Comparison of ENCODE assay signal across 19 cellular contexts in the genomic region with DNA sequence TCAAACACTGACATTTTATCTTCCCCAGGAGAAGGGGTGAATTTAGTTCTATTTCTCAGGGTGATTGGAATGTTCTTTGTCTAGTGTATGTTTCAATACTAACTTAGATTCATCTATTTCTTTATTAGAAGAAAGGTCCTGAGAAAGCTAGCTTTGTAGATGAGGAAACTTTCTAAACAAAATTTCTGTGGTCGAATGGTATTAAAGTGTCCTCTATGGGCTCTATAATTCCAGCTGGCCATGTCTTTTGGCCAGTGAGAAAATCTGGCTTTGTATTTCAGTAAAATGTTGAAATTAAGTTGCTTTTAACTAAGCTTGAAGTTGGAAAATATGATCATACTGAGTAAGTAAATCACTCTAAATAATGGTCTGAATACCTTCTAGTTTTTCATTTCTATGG.
DNase-seq lines count a peak whose midpoint lies in the region; ATAC-seq and TF ChIP-seq lines count a peak whose summit lies in the region.
"Had no signal": no experiment of that assay in that cellular context is flagged by ENCODE, and none has a peak within 500 bp of the region (broad histone marks: within the 10 kb centered on the region; RNA-seq: fewer than 3 reads in every experiment).

No MANE protein-coding gene starts in this region.

- peak overlapping the region; percentile 24; the same call in 1 of the 2 replicates for H4K91ac ChIP-seq in IMR-90 (ENCODE audit: insufficient read depth, low read depth, low read length)

- H3K27ac ChIP-seq in ACC112 (ENCODE audit: low read depth, low read length) (no peak overlapping the region), IMR-90 (ENCODE audit: insufficient read depth, low read length) (no peak overlapping the region)
- H3K27ac ChIP-seq: A549; BLaER1 treated with 17β-estradiol and CSF1 and Interleukin-3, amounts not matched to agents 10 nM and 100 nM had no signal

- in situ Hi-C loops in IMR-90 (cut with MboI; ENCODE audit: low sequenced_read_pairs) = no loop called here

- CTCF ChIA-PET in IMR-90 (lab: Yijun Ruan, JAX) = interaction anchor here (0.6 to 1.1 kb wide), 2 partner anchors 20 to 286 kb away, joined by 3 to 4 read pairs; no protein-coding TSS in a partner anchor

- H3K56ac ChIP-seq in IMR-90 (ENCODE audit: extremely low read depth, insufficient read depth, low read length) = no peak overlapping the region

- no peaks in the 10 kb centered on the region for H3K9me1 ChIP-seq in IMR-90 (ENCODE audit: insufficient read depth, low read length)

- H3K4me3 Mint-ChIP-seq in stimulated activated naive B cell treated with anti-CD40 and anti-IgM and Interleukin-4, amounts not matched to agents 10 μg/mL and 1 μg/mL and 100 μg/mL, for 72 hours = no peak overlapping the region
- H3K4me3 Mint-ChIP-seq: CD14-positive monocyte; CD4-positive, alpha-beta T cell; CD8-positive, alpha-beta memory T cell; GM23338; H9 had no signal

- H3K9ac ChIP-seq in IMR-90 (ENCODE audit: low read depth, low read length) = no peak overlapping the region
- H3K9ac ChIP-seq: BLaER1 treated with 17β-estradiol and CSF1 and Interleukin-3, amounts not matched to agents 10 nM and 100 nM had no signal

- no peak overlapping the region for H2AK9ac ChIP-seq in IMR-90 (replicated peaks; ENCODE audit: low read depth, low read length, poor library complexity)

- H3K18ac ChIP-seq in IMR-90 (ENCODE audit: low read depth, low read length) = peak overlapping the region; percentile 68; the same call in 1 of the 2 replicates

- H3K27ac Mint-ChIP-seq in stimulated activated naive B cell treated with anti-CD40 and anti-IgM and Interleukin-4, amounts not matched to agents 10 μg/mL and 1 μg/mL and 100 μg/mL, for 72 hours = no peak overlapping the region
- H3K27ac Mint-ChIP-seq: CD14-positive monocyte; CD4-positive, alpha-beta T cell; CD8-positive, alpha-beta memory T cell; GM23338; H9 had no signal

- intact Hi-C loops in IMR-90 (cut with micrococcal nuclease) = no loop called here

- no peaks in the 10 kb centered on the region for H3K79me1 ChIP-seq in IMR-90 (ENCODE audit: low read depth in 1 of 2, low read length in 2 of 2)

- H2AK5ac ChIP-seq in IMR-90 (ENCODE audit: low read depth, low read length) = 0 out of 2 replicates have a peak overlapping the region, but pooled peaks have one; percentile 6

- TF ChIP-seq CTCF in IMR-90 (conservative IDR thresholded peaks at IDR 0.05; ENCODE audit: low read depth, low read length) = no peak

- DNase-seq in IMR-90 (no peak), fibroblast of peridontal ligament (ENCODE audit: extremely low read depth) (peak; percentile 75), EL (no peak)
- no peak for DNase-seq in stimulated activated naive B cell treated with anti-CD40 and anti-IgM and Interleukin-4, amounts not matched to agents 10 μg/mL and 1 μg/mL and 100 μg/mL, for 72 hours
- DNase-seq: 8988T; AML-193; BE2C; CD4-positive, alpha-beta T cell; CD8-positive, alpha-beta memory T cell; DMS 273 treated with DMSO at 0.1 percent for 48 hours; DMS79; GF-D8; H9 had no signal

- TF ChIP-seq POLR2A in IMR-90 (IDR thresholded peaks at IDR 0.05; ENCODE audit: low read depth, low read length) = no peak

- 0 out of 2 replicates have a peak overlapping the region, but pooled peaks have one; percentile 30 for H2BK20ac ChIP-seq in IMR-90 (ENCODE audit: low read depth, low read length)

- no peaks in the 10 kb centered on the region for H4K20me1 ChIP-seq in IMR-90 (ENCODE audit: insufficient read depth, low read length)
- H4K20me1 ChIP-seq: BLaER1 treated with 17β-estradiol and CSF1 and Interleukin-3, amounts not matched to agents 10 nM and 100 nM had no signal

- dilution Hi-C loops in IMR-90 (cut with HindIII; ENCODE audit: low sequenced_read_pairs, unreplicated experiment) = no loop called here

- H3K4ac ChIP-seq in IMR-90 (ENCODE audit: low read depth, low read length) = peak overlapping the region; percentile 37; the same call in 1 of the 2 replicates

- H3K79me2 ChIP-seq in ACC112 (ENCODE audit: control insufficient read depth, insufficient read depth, low read length, unreplicated experiment) = no peaks in the 10 kb centered on the region

- no TSS peak for BruUV-seq in IMR-90 (replicated peaks; lab: Mats Ljungman, UMichigan)

- H2BK5ac ChIP-seq in IMR-90 (ENCODE audit: low read depth, low read length, poor library complexity, severe bottlenecking) = no peak overlapping the region

- no peak for TF ChIP-seq RAD21 in IMR-90 (IDR thresholded peaks at IDR 0.05; ENCODE audit: low read length)

- WGBS in IMR-90 (ENCODE audit: extremely low coverage in 2 of 2, insufficient read length in 1 of 2), 2 experiments = no CpG with 5 or more reads among the region's 1 CpG

- peaks cover 28% of the 10 kb centered on the region for H3K4me1 ChIP-seq in ACC112 (ENCODE audit: control insufficient read depth, insufficient read depth, low read length, unreplicated experiment)
- H3K4me1 ChIP-seq in IMR-90 (ENCODE audit: control insufficient read depth, insufficient read depth, low read length) = peaks cover 6% of the 10 kb centered on the region
- H3K4me1 ChIP-seq: BE2C had no signal

- peaks cover 8 to 15% of the 10 kb centered on the region in 2 donors for H3K27me3 Mint-ChIP-seq in stimulated activated naive B cell treated with anti-CD40 and anti-IgM and Interleukin-4, amounts not matched to agents 10 μg/mL and 1 μg/mL and 100 μg/mL, for 72 hours

- POLR2A ChIA-PET in IMR-90 (lab: Charles Lee; ENCODE audit: unreplicated experiment) = no interaction called here

- no peak overlapping the region for H3K14ac ChIP-seq in IMR-90 (replicated peaks; ENCODE audit: low read depth, low read length)

- H3K9me3 ChIP-seq in IMR-90 (ENCODE audit: control insufficient read depth, insufficient read depth, low read length) = no peaks in the 10 kb centered on the region
- H3K9me3 ChIP-seq: A549; BE2C; BLaER1 treated with 17β-estradiol and CSF1 and Interleukin-3, amounts not matched to agents 10 nM and 100 nM had no signal

- H4K8ac ChIP-seq in IMR-90 (ENCODE audit: low read depth in 2 of 2, low read length in 2 of 2) = no peak overlapping the region; a peak in 1 of 4 replicates

- H3K4me1 Mint-ChIP-seq in stimulated activated naive B cell treated with anti-CD40 and anti-IgM and Interleukin-4, amounts not matched to agents 10 μg/mL and 1 μg/mL and 100 μg/mL, for 72 hours = no peaks in the 10 kb centered on the region
- H3K4me1 Mint-ChIP-seq: CD14-positive monocyte; CD8-positive, alpha-beta memory T cell had no signal

- no peak for ATAC-seq in IMR-90 (ENCODE audit: low read depth)
- ATAC-seq in HG02870 (IDR thresholded peaks at IDR 0.05; ENCODE audit: unreplicated experiment) = no peak
- no peak for ATAC-seq in stimulated activated naive B cell treated with anti-CD40 and anti-IgM and Interleukin-4, amounts not matched to agents 10 μg/mL and 1 μg/mL and 100 μg/mL, for 72 hours (replicated peaks)
- ATAC-seq: GM23338 had no signal

- H3K4me2 ChIP-seq in IMR-90 (ENCODE audit: low read depth, low read length) = no peak overlapping the region
- H3K4me2 ChIP-seq: A549; BLaER1 treated with 17β-estradiol and CSF1 and Interleukin-3, amounts not matched to agents 10 nM and 100 nM; GM23338 had no signal

- H2AFZ ChIP-seq in ACC112 (ENCODE audit: low read length, unreplicated experiment) (peak overlapping the region; percentile 65), IMR-90 (replicated peaks; ENCODE audit: low read length, poor library complexity) (no peak overlapping the region)
- H2AFZ ChIP-seq: GM23338 had no signal

- H3K4me3 ChIP-seq in ACC112 (ENCODE audit: low read depth, low read length) (no peak overlapping the region), IMR-90 (ENCODE audit: insufficient read depth, low read depth, low read length) (no peak overlapping the region)
- H3K4me3 ChIP-seq: A549; BLaER1 treated with 17β-estradiol and CSF1 and Interleukin-3, amounts not matched to agents 10 nM and 100 nM; GM23338 had no signal

- H3K27me3 ChIP-seq in ACC112 (ENCODE audit: insufficient read depth, low read length) (no peaks in the 10 kb centered on the region), IMR-90 (ENCODE audit: control insufficient read depth, insufficient read depth, low read length) (no peaks in the 10 kb centered on the region)
- H3K27me3 ChIP-seq: BE2C; BLaER1 treated with 17β-estradiol and CSF1 and Interleukin-3, amounts not matched to agents 10 nM and 100 nM had no signal

- no peak overlapping the region for H3K23ac ChIP-seq in IMR-90 (ENCODE audit: low read depth, low read length)

- H4K5ac ChIP-seq in IMR-90 (ENCODE audit: low read depth, low read length) = 0 out of 2 replicates have a peak overlapping the region, but pooled peaks have one; percentile 63

- no peaks in the 10 kb centered on the region for H3K36me3 ChIP-seq in ACC112 (ENCODE audit: insufficient read depth, low read length)
- no peaks in the 10 kb centered on the region for H3K36me3 ChIP-seq in IMR-90 (ENCODE audit: control insufficient read depth, insufficient read depth, low read length)
- H3K36me3 ChIP-seq: BE2C; BLaER1 treated with 17β-estradiol and CSF1 and Interleukin-3, amounts not matched to agents 10 nM and 100 nM had no signal

- no peaks in the 10 kb centered on the region for H3K9me3 Mint-ChIP-seq in stimulated activated naive B cell treated with anti-CD40 and anti-IgM and Interleukin-4, amounts not matched to agents 10 μg/mL and 1 μg/mL and 100 μg/mL, for 72 hours
- H3K9me3 Mint-ChIP-seq: CD14-positive monocyte; CD4-positive, alpha-beta T cell; CD8-positive, alpha-beta memory T cell; GM23338; H9 had no signal

- no peaks in the 10 kb centered on the region for H3K36me3 Mint-ChIP-seq in stimulated activated naive B cell treated with anti-CD40 and anti-IgM and Interleukin-4, amounts not matched to agents 10 μg/mL and 1 μg/mL and 100 μg/mL, for 72 hours
- H3K36me3 Mint-ChIP-seq: CD14-positive monocyte; CD8-positive, alpha-beta memory T cell had no signal

- no peak overlapping the region for H2BK15ac ChIP-seq in IMR-90 (ENCODE audit: low read depth, low read length)

- H2BK120ac ChIP-seq in IMR-90 (ENCODE audit: low read depth, low read length) = peak overlapping the region; percentile 58

TF ChIP-seq in IMR-90, 13 proteins besides CTCF, POLR2A, EP300 and RAD21 (continues in another document):
- TF ChIP-seq BHLHE40 (IDR thresholded peaks at IDR 0.05; ENCODE audit: low read depth, low read length) = no peak
- TF ChIP-seq MAZ (IDR thresholded peaks at IDR 0.05; ENCODE audit: borderline replicate concordance, low read depth, low read length) = no peak
- TF ChIP-seq CEBPB (IDR thresholded peaks at IDR 0.05; ENCODE audit: low read depth, low read length) = no peak
- TF ChIP-seq, protein P1, sequence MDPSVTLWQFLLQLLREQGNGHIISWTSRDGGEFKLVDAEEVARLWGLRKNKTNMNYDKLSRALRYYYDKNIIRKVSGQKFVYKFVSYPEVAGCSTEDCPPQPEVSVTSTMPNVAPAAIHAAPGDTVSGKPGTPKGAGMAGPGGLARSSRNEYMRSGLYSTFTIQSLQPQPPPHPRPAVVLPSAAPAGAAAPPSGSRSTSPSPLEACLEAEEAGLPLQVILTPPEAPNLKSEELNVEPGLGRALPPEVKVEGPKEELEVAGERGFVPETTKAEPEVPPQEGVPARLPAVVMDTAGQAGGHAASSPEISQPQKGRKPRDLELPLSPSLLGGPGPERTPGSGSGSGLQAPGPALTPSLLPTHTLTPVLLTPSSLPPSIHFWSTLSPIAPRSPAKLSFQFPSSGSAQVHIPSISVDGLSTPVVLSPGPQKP (IDR thresholded peaks at IDR 0.05; ENCODE audit: borderline replicate concordance, low read depth, low read length) = no peak
- no peak for TF ChIP-seq NFE2L2 (IDR thresholded peaks at IDR 0.05; ENCODE audit: low read depth, low read length)
